ENCODE assay signal across 22 cellular contexts in genomic region chr3:14245240-14245639, GRCh38.
A peak's percentile ranks its signal among the peaks of the same experiment; 100 is the strongest.
DNase-seq lines count a peak whose midpoint lies in the region; FAIRE-seq and TF ChIP-seq lines count a peak whose summit lies in the region.
"Had no signal": no experiment of that assay in that cellular context is flagged by ENCODE, and none has a peak within 500 bp of the region (broad histone marks: within the 10 kb centered on the region; RNA-seq: fewer than 3 reads in every experiment).

No MANE protein-coding gene starts in this region.

- H3K27ac ChIP-seq in endodermal cell (ENCODE audit: low read depth, low read length) = no peak overlapping the region
- H3K27ac ChIP-seq: BLaER1, HL-60 had no signal

- DNase-seq in endodermal cell = peak; percentile 4
- peak; percentile 19 for DNase-seq in osteocyte (ENCODE audit: extremely low spot score, unreplicated experiment)
- DNase-seq in dermis blood vessel endothelial cell = no peak
- no peak for DNase-seq in T-helper 9 cell
- DNase-seq in Ammon's horn (ENCODE audit: low spot score) = no peak
- DNase-seq: ACHN; AML-193; CD4-positive, alpha-beta memory T cell; DMS53; DND-41; EL; GOT3; H7; HFFc6; KBM-7 had no signal

- H3K36me3 Mint-ChIP-seq in endodermal cell (ENCODE audit: low read depth) = no peaks in the 10 kb centered on the region
- H3K36me3 Mint-ChIP-seq in osteocyte (ENCODE audit: unreplicated experiment) = no peaks in the 10 kb centered on the region
- H3K36me3 Mint-ChIP-seq: CD14-positive monocyte; CD4-positive, alpha-beta memory T cell had no signal

- 95% methylated on average over 6 of the region's 6 CpGs; no CpG with 5 or more reads in 1 of the 2 experiments for WGBS in endodermal cell (ENCODE audit: insufficient coverage in 1 of 2, insufficient read length in 1 of 2), 2 experiments

- H3K4me3 Mint-ChIP-seq in endodermal cell (no peak overlapping the region), osteocyte (ENCODE audit: unreplicated experiment) (no peak overlapping the region)
- H3K4me3 Mint-ChIP-seq: CD14-positive monocyte; CD4-positive, alpha-beta memory T cell; HFFc6 had no signal

- H3K9me3 Mint-ChIP-seq in endodermal cell (no peaks in the 10 kb centered on the region), osteocyte (ENCODE audit: unreplicated experiment) (no peaks in the 10 kb centered on the region)
- H3K9me3 Mint-ChIP-seq: CD4-positive, alpha-beta memory T cell; HFFc6 had no signal

- H3K36me3 ChIP-seq in endodermal cell (ENCODE audit: control insufficient read depth, insufficient read depth, low read length) = no peaks in the 10 kb centered on the region
- H3K36me3 ChIP-seq: BLaER1 had no signal

- H3K27me3 Mint-ChIP-seq in endodermal cell (ENCODE audit: insufficient read depth) (peaks cover 78% of the 10 kb centered on the region), osteocyte (ENCODE audit: unreplicated experiment) (no peaks in the 10 kb centered on the region)

- FAIRE-seq in TTC549 (lab: Jason Lieb, UNC) = peak; percentile 3
- FAIRE-seq: A204.1, GM12878, GM19239 had no signal

- no peaks in the 10 kb centered on the region for H3K9me3 ChIP-seq in endodermal cell (ENCODE audit: control insufficient read depth, low read length)
- H3K9me3 ChIP-seq: BLaER1 had no signal

- H3K27ac Mint-ChIP-seq in endodermal cell (no peak overlapping the region), osteocyte (ENCODE audit: unreplicated experiment) (no peak overlapping the region)
- H3K27ac Mint-ChIP-seq: CD14-positive monocyte; CD4-positive, alpha-beta memory T cell; HFFc6 had no signal

- no peaks in the 10 kb centered on the region for H3K4me1 ChIP-seq in endodermal cell (ENCODE audit: control insufficient read depth, insufficient read depth, low read length)

- H3K27me3 ChIP-seq in endodermal cell (ENCODE audit: control insufficient read depth, insufficient read depth, low read length, poor library complexity, severe bottlenecking) = peaks cover 71% of the 10 kb centered on the region

- TF ChIP-seq CTCF in endodermal cell (conservative IDR thresholded peaks at IDR 0.05) (no peak), osteocyte (IDR thresholded peaks at IDR 0.05) (no peak)

- H3K9ac ChIP-seq in endodermal cell (ENCODE audit: extremely low read depth, low read length, poor library complexity, severe bottlenecking) = no peak overlapping the region
- H3K9ac ChIP-seq: BLaER1 had no signal

- peaks cover 9% of the 10 kb centered on the region for H3K4me1 Mint-ChIP-seq in endodermal cell
- no peaks in the 10 kb centered on the region for H3K4me1 Mint-ChIP-seq in osteocyte (ENCODE audit: unreplicated experiment)
- H3K4me1 Mint-ChIP-seq: CD14-positive monocyte; CD4-positive, alpha-beta memory T cell had no signal

- H3K4me3 ChIP-seq in endodermal cell (ENCODE audit: low read length) = no peak overlapping the region
- H3K4me3 ChIP-seq: BLaER1, GM12878 had no signal

Comparison
In these comparisons a context has a peak if more than half of its experiments do, and no peak if none do; other contexts are left out.
1. DNase-seq: peak in endodermal cell (single experiment) and osteocyte (single experiment); none in dermis blood vessel endothelial cell (single experiment), T-helper 9 cell (single experiment) and Ammon's horn (single experiment).